Comparison of ENCODE assay signal across 24 cellular contexts in the genomic region with DNA sequence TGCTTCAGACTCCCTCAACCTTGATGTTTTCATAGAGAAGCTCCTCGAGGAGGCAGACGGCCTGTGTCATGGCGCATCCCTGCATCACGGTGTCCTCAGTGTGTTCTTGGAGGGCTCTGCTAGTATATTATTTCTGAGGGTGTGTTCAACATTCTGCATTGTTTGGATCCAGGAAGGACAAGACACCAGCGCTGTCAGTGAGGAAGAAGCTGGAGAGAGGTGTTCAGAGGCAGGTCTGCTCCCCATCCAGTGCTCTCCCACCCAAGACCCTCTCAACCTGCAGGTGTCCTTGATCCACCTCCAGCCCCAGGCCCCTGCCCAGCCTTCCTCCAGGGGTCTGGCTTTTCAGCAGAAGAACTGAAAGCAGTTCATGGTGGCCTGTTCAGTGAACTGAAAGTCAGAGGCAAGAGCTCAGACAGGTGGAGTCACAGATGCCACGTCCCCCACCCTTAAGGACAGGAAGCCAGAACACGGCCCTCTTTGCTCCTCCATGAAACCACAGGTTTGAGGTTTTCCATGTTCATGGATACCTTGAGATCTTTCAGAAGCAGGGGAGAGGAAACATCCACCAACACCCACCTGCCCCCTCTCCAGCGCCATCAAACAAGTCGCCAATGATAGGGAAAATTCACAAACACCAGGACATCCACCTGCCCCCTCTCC. TPM values are rescaled to one million over a fixed set of nuclear protein-coding genes. Genes with fewer than 3 reads are reported as not detected.
A peak's percentile ranks its signal among the peaks of the same experiment; 100 is the strongest.
DNase-seq lines count a peak whose midpoint lies in the region; ATAC-seq and TF ChIP-seq lines count a peak whose summit lies in the region.
"Had no signal": no experiment of that assay in that cellular context is flagged by ENCODE, and none has a peak within 500 bp of the region (broad histone marks: within the 10 kb centered on the region; RNA-seq: fewer than 3 reads in every experiment).

No MANE protein-coding gene starts in this region.

- no peak overlapping the region for H2BK15ac ChIP-seq in neuronal stem cell (ENCODE audit: low read length)

- intact Hi-C loops in left ventricle myocardium inferior (cut with micrococcal nuclease): no loop called here
- intact Hi-C loops in left cardiac atrium (cut with DNase I): no loop called here

- H3K27ac ChIP-seq in left ventricle myocardium inferior (replicated peaks) (no peak overlapping the region), neuronal stem cell (replicated peaks; ENCODE audit: low read length) (no peak overlapping the region)

- no peak overlapping the region for H2BK120ac ChIP-seq in neuronal stem cell (ENCODE audit: low read depth, low read length)

- H3K4ac ChIP-seq in neuronal stem cell (ENCODE audit: low read length): no peak overlapping the region

- TF ChIP-seq CTCF in left ventricle myocardium inferior (IDR thresholded peaks at IDR 0.05; ENCODE audit: borderline replicate concordance): no peak

- H4K91ac ChIP-seq in neuronal stem cell (ENCODE audit: low read depth, low read length, poor library complexity): no peak overlapping the region

- ATAC-seq in left cardiac atrium: no peak
- ATAC-seq: SK-N-SH treated with all-trans-retinoic acid at 6 μM for 48 hours had no signal

- no CpG with 5 or more reads among the region's 9 CpGs for WGBS in neuronal stem cell (ENCODE audit: extremely low coverage in 2 of 2, insufficient read length in 2 of 2, insufficient replicate concordance in 1 of 2), 2 donors

- DNase-seq in left ventricle myocardium inferior (peak; percentile 3), left cardiac atrium (no peak), neuronal stem cell (ENCODE audit: low spot score) (no peak), SK-N-DZ (ENCODE audit: low spot score) (no peak), cerebellar cortex (ENCODE audit: low spot score) (no peak), NCI-H146 treated with DMSO at 0.1 percent for 48 hours (lab: John Stamatoyannopoulos, UW; ENCODE audit: unreplicated experiment) (no peak)
- peak; percentile 80 for DNase-seq in Jurkat, Clone E6-1 (ENCODE audit: low read depth, low spot score)
- DNase-seq: ACHN; AML-193; Caco-2; CD4-positive, CD25-positive, alpha-beta regulatory T cell; EL; H7; HFFc6; KBM-7; NCI-H1105 treated with DMSO at 0.1 percent for 48 hours; NCI-H1694 treated with DMSO at 0.1 percent for 48 hours; NCI-H2107; NCI-H2227 treated with DMSO at 0.1 percent for 48 hours; NCI-H510A treated with DMSO at 0.1 percent for 48 hours; NCI-H82; SHP77 had no signal

- H2BK5ac ChIP-seq in neuronal stem cell (ENCODE audit: low read length): peak overlapping the region; percentile 11

- H4K8ac ChIP-seq in neuronal stem cell (ENCODE audit: low read depth, low read length): no peak overlapping the region

- H3K79me1 ChIP-seq in neuronal stem cell (ENCODE audit: low read depth, low read length): no peaks in the 10 kb centered on the region

- no peak overlapping the region for H3K14ac ChIP-seq in neuronal stem cell (ENCODE audit: low read length)

- H3K4me1 ChIP-seq in left ventricle myocardium inferior (no peaks in the 10 kb centered on the region), neuronal stem cell (ENCODE audit: control insufficient read depth in 2 of 2, insufficient read depth in 1 of 2, low read depth in 1 of 2, low read length in 2 of 2) (no peaks in the 10 kb centered on the region)
- H3K4me1 ChIP-seq: Caco-2 had no signal

- H3K27me3 ChIP-seq in left ventricle myocardium inferior (ENCODE audit: low read depth) (peaks cover 35% of the 10 kb centered on the region), neuronal stem cell (ENCODE audit: control insufficient read depth in 3 of 3, insufficient read depth in 3 of 3, low read depth in 1 of 3, low read length in 3 of 3) (peaks cover 0 to 8% (median 0%) of the 10 kb centered on the region in 3 experiments)

- peaks cover 26% of the 10 kb centered on the region for H3K9me3 ChIP-seq in left ventricle myocardium inferior (replicated peaks)
- peaks cover 2 to 10% of the 10 kb centered on the region in 2 donors for H3K9me3 ChIP-seq in neuronal stem cell (replicated peaks in 1 of 2; ENCODE audit: control insufficient read depth in 2 of 2, insufficient read depth in 1 of 2, low read depth in 1 of 2, low read length in 2 of 2)
- H3K9me3 ChIP-seq: Caco-2 had no signal

- H3K4me3 ChIP-seq in left ventricle myocardium inferior (no peak overlapping the region), neuronal stem cell (ENCODE audit: low read length in 2 of 2) (no peak overlapping the region)
- H3K4me3 ChIP-seq in Jurkat, Clone E6-1 (ENCODE audit: low read length): no peak overlapping the region

- no peaks in the 10 kb centered on the region for H3K36me3 ChIP-seq in left ventricle myocardium inferior
- no peaks in the 10 kb centered on the region for H3K36me3 ChIP-seq in neuronal stem cell (replicated peaks in 1 of 2; ENCODE audit: control insufficient read depth in 2 of 2, insufficient read depth in 2 of 2, low read length in 2 of 2)

- no peak overlapping the region for H3K23ac ChIP-seq in neuronal stem cell (ENCODE audit: low read depth, low read length, poor library complexity)

- H2AFZ ChIP-seq in neuronal stem cell (ENCODE audit: low read length): no peak overlapping the region

- no peak overlapping the region for H3K18ac ChIP-seq in neuronal stem cell (ENCODE audit: low read length)

- H2AK5ac ChIP-seq in neuronal stem cell (ENCODE audit: low read depth, low read length): no peak overlapping the region

- no peak overlapping the region for H3K4me2 ChIP-seq in neuronal stem cell (ENCODE audit: insufficient read depth, low read length, poor library complexity, severe bottlenecking)

- no peak overlapping the region for H3K9ac ChIP-seq in neuronal stem cell (ENCODE audit: low read depth, low read length, poor library complexity)

- H2BK12ac ChIP-seq in neuronal stem cell (ENCODE audit: low read length): peak overlapping the region; percentile 8

RNA-seq across cellular contexts. Expression of a gene that starts 37.4 kb away (rescaled TPM):
- total RNA-seq in left ventricle myocardium inferior (not detected), left cardiac atrium (1 to 10 TPM in 1 of 2 donors, under 1 TPM in 1; 0.37 to 1.1 TPM)
- not detected for polyA plus RNA-seq in Jurkat, Clone E6-1 (2012; ENCODE audit: insufficient read depth, insufficient read length)
- 8.3 TPM for polyA plus RNA-seq in neuronal stem cell (2013, experiment 1 of 2)
- polyA plus RNA-seq in neuronal stem cell (2013, experiment 2 of 2): 7.9 TPM
- polyA plus RNA-seq in SK-N-DZ (2014; cell fraction: cytosol; rRNA removed): not detected in 2 replicates
- not detected in 2 replicates for polyA plus RNA-seq in SK-N-DZ (2014; cell fraction: nucleus; rRNA removed)
- total RNA-seq: CD4-positive, CD25-positive, alpha-beta regulatory T cell; HFFc6; RPMI7951 had no signal
- polyA plus RNA-seq: CD4-positive, CD25-positive, alpha-beta regulatory T cell had no signal

Comparison
In these comparisons a context has a peak if more than half of its experiments do, and no peak if none do; other contexts are left out.
1. DNase-seq: peak in left ventricle myocardium inferior (single experiment) and Jurkat, Clone E6-1 (single experiment); none in left cardiac atrium (single experiment), neuronal stem cell (single experiment), SK-N-DZ (single experiment), cerebellar cortex (single experiment) and NCI-H146 treated with DMSO at 0.1 percent for 48 hours (single experiment).